8 cellular contexts compared by ENCODE assay signal in genomic region chr17:7177210-7177953, GRCh38. TPM values are rescaled to one million over a fixed set of nuclear protein-coding genes. Genes with fewer than 3 reads are reported as not detected.
DNase-seq lines count a peak whose midpoint lies in the region; ATAC-seq and TF ChIP-seq lines count a peak whose summit lies in the region.

No MANE protein-coding gene starts in this region.

- H3K36me3 Mint-ChIP-seq in endodermal cell (ENCODE audit: low read depth) (no peaks in the 10 kb centered on the region), mesothelial cell of epicardium (peaks cover 6% of the 10 kb centered on the region)

- TF ChIP-seq CTCF in endodermal cell (conservative IDR thresholded peaks at IDR 0.05): peak; percentile 95
- peak; percentile 78 for TF ChIP-seq CTCF in mesothelial cell of epicardium (IDR thresholded peaks at IDR 0.05; ENCODE audit: unreplicated experiment)

- no peaks in the 10 kb centered on the region for H3K4me1 ChIP-seq in endodermal cell (ENCODE audit: control insufficient read depth, insufficient read depth, low read length)

- H3K4me3 ChIP-seq in endodermal cell (ENCODE audit: low read length): peak overlapping the region; percentile 87

- no peaks in the 10 kb centered on the region for H3K36me3 ChIP-seq in endodermal cell (ENCODE audit: control insufficient read depth, insufficient read depth, low read length)

- peak overlapping the region; percentile 56 for H3K27ac ChIP-seq in endodermal cell (ENCODE audit: low read depth, low read length)

- WGBS in endodermal cell (ENCODE audit: insufficient coverage in 1 of 2, insufficient read length in 1 of 2), 2 experiments: 0 to 1% methylated on average over 14 to 31 of the region's 31 CpGs

- H3K4me1 Mint-ChIP-seq in endodermal cell (peaks cover 9% of the 10 kb centered on the region), mesothelial cell of epicardium (peaks cover 9% of the 10 kb centered on the region)

- H3K4me3 Mint-ChIP-seq in endodermal cell: no peak overlapping the region
- no peak overlapping the region for H3K4me3 Mint-ChIP-seq in mesothelial cell of epicardium

- no peak for ATAC-seq in HG03460 (IDR thresholded peaks at IDR 0.05; ENCODE audit: unreplicated experiment)

- no peaks in the 10 kb centered on the region for H3K9me3 ChIP-seq in endodermal cell (ENCODE audit: control insufficient read depth, low read length)

- peak overlapping the region; percentile 53 for H3K9ac ChIP-seq in endodermal cell (ENCODE audit: extremely low read depth, low read length, poor library complexity, severe bottlenecking)

- peak; percentile 87 for DNase-seq in AG08395 (ENCODE audit: low spot score)
- peak; percentile 43 for DNase-seq in H4 (ENCODE audit: low spot score)
- DNase-seq in NCI-H82 (lab: John Stamatoyannopoulos, UW): peak; percentile 91
- DNase-seq in activated CD8-positive, alpha-beta memory T cell treated with anti-CD3 and anti-CD28 coated beads, Interleukin-2, amount 50 U/mL, for 1 hour (ENCODE audit: extremely low read depth): peak; percentile 23
- peak; percentile 97 for DNase-seq in endodermal cell
- DNase-seq in mesothelial cell of epicardium (ENCODE audit: low spot score in 2 of 2, unreplicated experiment in 2 of 2): peak; percentile 69 to 88
- DNase-seq in stimulated activated CD8-positive, alpha-beta memory T cell treated with anti-CD3 and anti-CD28 coated beads, Interleukin-12 subunit alpha, Interleukin-12 subunit beta, amount 100 ng/mL, for 4 hours (ENCODE audit: low read depth): peak; percentile 31

- H3K27me3 Mint-ChIP-seq in endodermal cell (ENCODE audit: insufficient read depth): peaks cover 16% of the 10 kb centered on the region
- H3K27me3 Mint-ChIP-seq in mesothelial cell of epicardium (ENCODE audit: low read depth): no peaks in the 10 kb centered on the region

- H3K9me3 Mint-ChIP-seq in endodermal cell (peaks cover 2% of the 10 kb centered on the region), mesothelial cell of epicardium (no peaks in the 10 kb centered on the region)

- H3K27ac Mint-ChIP-seq in endodermal cell (peak overlapping the region; percentile 93), mesothelial cell of epicardium (no peak overlapping the region)

- H3K27me3 ChIP-seq in endodermal cell (ENCODE audit: control insufficient read depth, insufficient read depth, low read length, poor library complexity, severe bottlenecking): peaks cover 11% of the 10 kb centered on the region

RNA-seq across cellular contexts. Expression of gene ASGR1, which starts 1.8 kb away (rescaled TPM):
- total RNA-seq in H4 (2014; rRNA removed; shearing (Covaris generic)): 1.4 TPM in 1 of 2 replicates, not detected in the other
- total RNA-seq in endodermal cell (10 to 100 TPM in 1 of 2 donors, 1 to 10 TPM in 1; 6.8 to 14.2 TPM), mesothelial cell of epicardium (15.9 to 19.7 TPM (median 16.5 TPM) in 3 replicates)
- polyA plus RNA-seq in endodermal cell (2013, experiment 1 of 2): 16.5 TPM
- 17.6 TPM for polyA plus RNA-seq in endodermal cell (2013, experiment 2 of 2)

RNA-seq across cellular contexts. Expression of gene DLG4, which starts 42.3 kb away (rescaled TPM):
- 2.3 and 3.9 TPM in 2 replicates for total RNA-seq in H4 (2014; rRNA removed; shearing (Covaris generic))
- total RNA-seq in endodermal cell (10 to 100 TPM; 35.1 to 68.5 TPM), mesothelial cell of epicardium (59.9 to 62.4 TPM (median 60.2 TPM) in 3 replicates)
- polyA plus RNA-seq in endodermal cell (2013, experiment 1 of 2): 76.0 TPM
- polyA plus RNA-seq in endodermal cell (2013, experiment 2 of 2): 59.6 TPM

RNA-seq across cellular contexts. Expression of gene ACADVL, which starts 42.4 kb away (rescaled TPM):
- 118 and 161 TPM in 2 replicates for total RNA-seq in H4 (2014; rRNA removed; shearing (Covaris generic))
- total RNA-seq in endodermal cell: 100 to 1,000 TPM; 337 to 459 TPM
- 272 TPM for polyA plus RNA-seq in endodermal cell (2013, experiment 1 of 2)
- 222 TPM for polyA plus RNA-seq in endodermal cell (2013, experiment 2 of 2)
- 385 to 424 TPM (median 410 TPM) in 3 replicates for total RNA-seq in mesothelial cell of epicardium

RNA-seq across cellular contexts. Expression of gene DVL2, which starts 56.9 kb away (rescaled TPM):
- total RNA-seq in H4 (2014; rRNA removed; shearing (Covaris generic)): 24.8 and 36.1 TPM in 2 replicates
- total RNA-seq in endodermal cell: 100 to 1,000 TPM in 1 of 2 donors, 10 to 100 TPM in 1; 98.2 to 116 TPM
- 77.0 TPM for polyA plus RNA-seq in endodermal cell (2013, experiment 1 of 2)
- 76.3 TPM for polyA plus RNA-seq in endodermal cell (2013, experiment 2 of 2)
- 87.3 to 96.1 TPM (median 94.0 TPM) in 3 replicates for total RNA-seq in mesothelial cell of epicardium

Comparison
In these comparisons a context has a peak if more than half of its experiments do, and no peak if none do; other contexts are left out.
1. DNase-seq: peak in every context shown above with its lines; median percentile 97 in endodermal cell; 91 in NCI-H82; 87 in AG08395; 78 in mesothelial cell of epicardium; 43 in H4; 31 in stimulated activated CD8-positive, alpha-beta memory T cell treated with anti-CD3 and anti-CD28 coated beads, Interleukin-12 subunit alpha, Interleukin-12 subunit beta, amount 100 ng/mL, for 4 hours; 23 in activated CD8-positive, alpha-beta memory T cell treated with anti-CD3 and anti-CD28 coated beads, Interleukin-2, amount 50 U/mL, for 1 hour.